ENCODE assay signal across 10 cellular contexts in genomic region chr11:119691020-119691666, GRCh38. TPM values are rescaled to one million over a fixed set of nuclear protein-coding genes. Genes with fewer than 3 reads are reported as not detected.
A peak's percentile ranks its signal among the peaks of the same experiment; 100 is the strongest.
DNase-seq lines count a peak whose midpoint lies in the region; ATAC-seq, FAIRE-seq and TF ChIP-seq lines count a peak whose summit lies in the region.
"Had no signal": no experiment of that assay in that cellular context is flagged by ENCODE, and none has a peak within 500 bp of the region (broad histone marks: within the 10 kb centered on the region; RNA-seq: fewer than 3 reads in every experiment).

No MANE protein-coding gene starts in this region.

- peak; percentile 78 for ATAC-seq in activated CD8-positive, alpha-beta T cell treated with anti-CD3 and anti-CD28 coated beads, Interleukin-2, amount 10 ng/mL, durations not matched to agents 7 days and 5 days
- ATAC-seq in naive thymus-derived CD8-positive, alpha-beta T cell = peak; percentile 47 to 87
- ATAC-seq in HG02885 (IDR thresholded peaks at IDR 0.05; ENCODE audit: poor library complexity, unreplicated experiment) = no peak

- POLR2A ChIA-PET in activated CD8-positive, alpha-beta T cell treated with anti-CD3 and anti-CD28 coated beads, Interleukin-2, amount 10 ng/mL, durations not matched to agents 7 days and 5 days (lab: Charles Lee) = no interaction called here
- POLR2A ChIA-PET in naive thymus-derived CD8-positive, alpha-beta T cell (lab: Charles Lee) = no interaction called here

- peak overlapping the region; percentile 66 for H3K27ac Mint-ChIP-seq in activated CD8-positive, alpha-beta T cell treated with anti-CD3 and anti-CD28 coated beads, Interleukin-2, amount 10 ng/mL, durations not matched to agents 7 days and 5 days
- peak overlapping the region in 4 of 10 donors; percentile 23 to 70 (median 60) for H3K27ac Mint-ChIP-seq in naive thymus-derived CD8-positive, alpha-beta T cell

- peaks cover 11% of the 10 kb centered on the region for H3K27me3 Mint-ChIP-seq in activated CD8-positive, alpha-beta T cell treated with anti-CD3 and anti-CD28 coated beads, Interleukin-2, amount 10 ng/mL, durations not matched to agents 7 days and 5 days (ENCODE audit: low read depth)
- peaks cover 0 to 3% (median 0%) of the 10 kb centered on the region in 5 donors for H3K27me3 Mint-ChIP-seq in naive thymus-derived CD8-positive, alpha-beta T cell

- DNase-seq in Jurkat, Clone E6-1 (ENCODE audit: low read depth, low spot score) = peak; percentile 86
- DNase-seq in activated CD8-positive, alpha-beta T cell treated with anti-CD3 and anti-CD28 coated beads, Interleukin-2, amount 10 ng/mL, durations not matched to agents 7 days and 5 days = peak; percentile 71
- peak in 7 of 10 donors; percentile 6 to 43 (median 36) for DNase-seq in naive thymus-derived CD8-positive, alpha-beta T cell
- no peak for DNase-seq in GM19239 (ENCODE audit: insufficient read length, low spot score)
- DNase-seq in NCI-H1105 (lab: John Stamatoyannopoulos, UW) = no peak
- DNase-seq in coronary artery (ENCODE audit: low spot score) = no peak
- DNase-seq: NCI-H2029 had no signal

- H3K4me3 ChIP-seq in Jurkat, Clone E6-1 (ENCODE audit: low read length) = peak overlapping the region; percentile 9; the same call in 1 of the 2 replicates
- no peak overlapping the region for H3K4me3 ChIP-seq in coronary artery
- H3K4me3 ChIP-seq: lung had no signal

- peak; percentile 45 for TF ChIP-seq CTCF in GM12874 (IDR thresholded peaks at IDR 0.05; ENCODE audit: insufficient read depth, low read depth, low read length)
- TF ChIP-seq CTCF in coronary artery (IDR thresholded peaks at IDR 0.05) = no peak

- H3K36me3 Mint-ChIP-seq in activated CD8-positive, alpha-beta T cell treated with anti-CD3 and anti-CD28 coated beads, Interleukin-2, amount 10 ng/mL, durations not matched to agents 7 days and 5 days (ENCODE audit: low read depth) = no peaks in the 10 kb centered on the region
- no peaks in the 10 kb centered on the region for H3K36me3 Mint-ChIP-seq in naive thymus-derived CD8-positive, alpha-beta T cell

- H3K9me3 Mint-ChIP-seq in activated CD8-positive, alpha-beta T cell treated with anti-CD3 and anti-CD28 coated beads, Interleukin-2, amount 10 ng/mL, durations not matched to agents 7 days and 5 days (ENCODE audit: insufficient read depth) = no peaks in the 10 kb centered on the region
- H3K9me3 Mint-ChIP-seq in naive thymus-derived CD8-positive, alpha-beta T cell = no peaks in the 10 kb centered on the region

- CTCF ChIA-PET in activated CD8-positive, alpha-beta T cell treated with anti-CD3 and anti-CD28 coated beads, Interleukin-2, amount 10 ng/mL, durations not matched to agents 7 days and 5 days (lab: Charles Lee) = interaction anchor here (0.6 to 7.9 kb wide), 2 partner anchors 38 to 496 kb away, joined by 4 to 41 read pairs; partner anchors contain the start of gene NECTIN1

- no peak overlapping the region for H3K4me3 Mint-ChIP-seq in activated CD8-positive, alpha-beta T cell treated with anti-CD3 and anti-CD28 coated beads, Interleukin-2, amount 10 ng/mL, durations not matched to agents 7 days and 5 days
- peak overlapping the region in 9 of 10 donors; percentile 8 to 78 (median 34) for H3K4me3 Mint-ChIP-seq in naive thymus-derived CD8-positive, alpha-beta T cell

- H3K4me1 Mint-ChIP-seq in activated CD8-positive, alpha-beta T cell treated with anti-CD3 and anti-CD28 coated beads, Interleukin-2, amount 10 ng/mL, durations not matched to agents 7 days and 5 days (ENCODE audit: low read depth) = peaks cover 33% of the 10 kb centered on the region
- peaks cover 12 to 43% (median 27%) of the 10 kb centered on the region in 4 donors for H3K4me1 Mint-ChIP-seq in naive thymus-derived CD8-positive, alpha-beta T cell

- H3K27ac ChIP-seq in coronary artery = no peak overlapping the region

- no peak for FAIRE-seq in GM19239 (lab: Jason Lieb, UNC)

RNA-seq across cellular contexts. Expression of gene NECTIN1, which starts 37.9 kb away (rescaled TPM):
- 15.5 TPM for polyA plus RNA-seq in Jurkat, Clone E6-1 (2012; ENCODE audit: insufficient read depth, insufficient read length)
- under 1 TPM; 0.34 to 0.39 TPM for total RNA-seq in activated CD8-positive, alpha-beta T cell treated with anti-CD3 and anti-CD28 coated beads, Interleukin-2, amount 10 ng/mL, durations not matched to agents 7 days and 5 days
- total RNA-seq in naive thymus-derived CD8-positive, alpha-beta T cell = 1 to 10 TPM; 2.5 to 2.8 TPM
- polyA plus RNA-seq in naive thymus-derived CD8-positive, alpha-beta T cell = under 1 TPM in 2 of 3 donors, not detected in 1; 0.48 to 0.94 TPM

Comparison
In these comparisons a context has a peak if more than half of its experiments do, and no peak if none do; other contexts are left out.
1. DNase-seq: peak in Jurkat, Clone E6-1 (single experiment), activated CD8-positive, alpha-beta T cell treated with anti-CD3 and anti-CD28 coated beads, Interleukin-2, amount 10 ng/mL, durations not matched to agents 7 days and 5 days (single experiment) and naive thymus-derived CD8-positive, alpha-beta T cell (7 of 10); none in GM19239 (single experiment), NCI-H1105 (single experiment) and coronary artery (single experiment).